In genomic region chr12:85856966-85857365, GRCh38 we compare ENCODE assay signal across 10 cellular contexts. TPM values are rescaled to one million over a fixed set of nuclear protein-coding genes. Genes with fewer than 3 reads are reported as not detected.
"Had no signal": no experiment of that assay in that cellular context is flagged by ENCODE, and none has a peak within 500 bp of the region (broad histone marks: within the 10 kb centered on the region; RNA-seq: fewer than 3 reads in every experiment).

No MANE protein-coding gene starts in this region.

- H3K27ac Mint-ChIP-seq: GM23338, HFFc6, IgD-negative memory B cell had no signal

- H3K27me3 Mint-ChIP-seq: IgD-negative memory B cell had no signal

- H3K4me1 ChIP-seq: HAP-1 had no signal

- H3K4me3 ChIP-seq: GM23338, HAP-1 had no signal

- H3K36me3 ChIP-seq: HAP-1 had no signal

- ATAC-seq: GM23338, HCT116, HepG2 had no signal

- H3K27ac ChIP-seq: HL-60, KMS-11 had no signal

- DNase-seq: H7, HFFc6, KBM-7 had no signal

- H3K4me3 Mint-ChIP-seq: GM23338, HFFc6, IgD-negative memory B cell had no signal

- H3K9me3 ChIP-seq: HAP-1 had no signal

- H3K36me3 Mint-ChIP-seq: IgD-negative memory B cell had no signal

- H3K4me1 Mint-ChIP-seq: GM23338, IgD-negative memory B cell had no signal

RNA-seq across cellular contexts. Expression of gene NTS, which starts 17.1 kb away (rescaled TPM):
- total RNA-seq: HFFc6 had no signal

RNA-seq across cellular contexts. Expression of gene RASSF9, which starts 20.8 kb away (rescaled TPM):
- total RNA-seq: HepG2 had no signal
